8 cellular contexts compared by ENCODE assay signal in genomic region chr5:21810737-21811316, GRCh38.
DNase-seq lines count a peak whose midpoint lies in the region; ATAC-seq, FAIRE-seq and TF ChIP-seq lines count a peak whose summit lies in the region.

No MANE protein-coding gene starts in this region.

- H3K36me3 Mint-ChIP-seq in activated naive CD8-positive, alpha-beta T cell treated with anti-CD3 and anti-CD28 coated beads, Interleukin-2, amount 50 U/mL, for 24 hours (ENCODE audit: low read depth) = no peaks in the 10 kb centered on the region

- POLR2A ChIA-PET in GM10248 (lab: Yijun Ruan, JAX) (no interaction called here), GM12878 (lab: Charles Lee) (no interaction called here)

- H2AFZ ChIP-seq in MM.1S (ENCODE audit: low read length) (no peak overlapping the region), GM12878 (ENCODE audit: control insufficient read depth, low read depth, low read length) (no peak overlapping the region), neural cell (ENCODE audit: low read depth, low read length) (no peak overlapping the region)

- TF ChIP-seq POLR2A in GM12878 (IDR thresholded peaks at IDR 0.05; ENCODE audit: low read depth, low read length) = no peak

- RAD21 ChIA-PET in GM12878 (lab: Charles Lee; ENCODE audit: unreplicated experiment) = no interaction called here

- H3K4me3 ChIP-seq in MM.1S (ENCODE audit: low read length) (no peak overlapping the region), GM12878 (no peak overlapping the region), neural cell (ENCODE audit: low read length) (no peak overlapping the region)

- H3K4me1 ChIP-seq in MM.1S (ENCODE audit: low read length) (no peaks in the 10 kb centered on the region), GM12878 (ENCODE audit: control insufficient read depth, insufficient read depth, low read length) (no peaks in the 10 kb centered on the region)

- WGBS in GM12878 (ENCODE audit: insufficient coverage, insufficient replicate concordance, low lambda C conversion rate, missing lambda C conversion rate) = 0% methylated on average over 5 of the region's 5 CpGs

- intact Hi-C loops in GM12878 (cut with micrococcal nuclease; ENCODE audit: unreplicated experiment) = loop anchor here (10.0 kb wide), 2 partner anchors 56 to 414 kb away; no protein-coding TSS in a partner anchor

- CTCF ChIA-PET in GM10248 (lab: Yijun Ruan, JAX) (no interaction called here), GM12878 (lab: Yijun Ruan, JAX) (interaction anchor here (0.5 to 1.1 kb wide), 3 partner anchors 24 to 71 kb away, joined by 3 to 4 read pairs (median 4); no protein-coding TSS in a partner anchor)

- H3K36me3 ChIP-seq in MM.1S (replicated peaks; ENCODE audit: insufficient read depth, low read length) = no peaks in the 10 kb centered on the region
- H3K36me3 ChIP-seq in GM12878 (ENCODE audit: control insufficient read depth in 2 of 2, insufficient read depth in 2 of 2, low read length in 1 of 2) = no peaks in the 10 kb centered on the region
- no peaks in the 10 kb centered on the region for H3K36me3 ChIP-seq in neural cell (ENCODE audit: insufficient read depth, low read length)

- BruUV-seq in GM12878 (replicated peaks; lab: Mats Ljungman, UMichigan) = no TSS peak

- no peak overlapping the region for H3K27ac Mint-ChIP-seq in activated naive CD8-positive, alpha-beta T cell treated with anti-CD3 and anti-CD28 coated beads, Interleukin-2, amount 50 U/mL, for 24 hours

- H3K27me3 ChIP-seq in MM.1S (replicated peaks; ENCODE audit: insufficient read depth, low read length) (no peaks in the 10 kb centered on the region), GM12878 (replicated peaks in 1 of 2; ENCODE audit: control insufficient read depth in 2 of 2, insufficient read depth in 2 of 2, low read length in 1 of 2) (no peaks in the 10 kb centered on the region), neural cell (ENCODE audit: insufficient read depth, low read depth, low read length) (no peaks in the 10 kb centered on the region)

- TF ChIP-seq EP300 in GM12878 (IDR thresholded peaks at IDR 0.05; ENCODE audit: borderline replicate concordance in 1 of 2, control insufficient read depth in 1 of 2, low read depth in 2 of 2, low read length in 2 of 2) (no peak), neural cell (conservative IDR thresholded peaks at IDR 0.05; ENCODE audit: poor library complexity, severe bottlenecking) (no peak)

- no peak for DNase-seq in GM10248 (ENCODE audit: extremely low spot score)
- peak; percentile 34 for DNase-seq in MM.1S
- no peak for DNase-seq in GM12878 (ENCODE audit: low read depth, low spot score)
- no peak for DNase-seq in stimulated activated CD4-positive, alpha-beta T cell treated with anti-CD3 and anti-CD28 coated beads, Interleukin-15, amount 100 ng/mL, for 24 hours
- DNase-seq in activated naive CD8-positive, alpha-beta T cell treated with anti-CD3 and anti-CD28 coated beads, Interleukin-2, amount 50 U/mL, for 24 hours = no peak

- in situ Hi-C loops in GM12878 (cut with MboI) = no loop called here

- H3K4me2 ChIP-seq in MM.1S (ENCODE audit: low read depth, low read length) (no peak overlapping the region), GM12878 (ENCODE audit: control insufficient read depth, insufficient read depth) (no peak overlapping the region), neural cell (ENCODE audit: low read length) (no peak overlapping the region)

- H4K20me1 ChIP-seq in MM.1S (ENCODE audit: insufficient read depth, low read length) (no peaks in the 10 kb centered on the region), GM12878 (ENCODE audit: control insufficient read depth, insufficient read depth) (no peaks in the 10 kb centered on the region), neural cell (ENCODE audit: insufficient read depth) (no peaks in the 10 kb centered on the region)

- TF ChIP-seq RAD21 in GM12878 (IDR thresholded peaks at IDR 0.05; ENCODE audit: insufficient read depth, low read depth, low read length) (peak; percentile 69), neural cell (conservative IDR thresholded peaks at IDR 0.05) (peak; percentile 82)

- no peaks in the 10 kb centered on the region for H3K4me1 Mint-ChIP-seq in activated naive CD8-positive, alpha-beta T cell treated with anti-CD3 and anti-CD28 coated beads, Interleukin-2, amount 50 U/mL, for 24 hours

- H3K27ac ChIP-seq in MM.1S (ENCODE audit: low read length) (no peak overlapping the region), GM12878 (ENCODE audit: control insufficient read depth, insufficient read depth) (no peak overlapping the region), neural cell (ENCODE audit: low read length) (no peak overlapping the region)

- H3K9me2 ChIP-seq in MM.1S (replicated peaks; ENCODE audit: insufficient read depth, low read length) (no peaks in the 10 kb centered on the region), neural cell (ENCODE audit: insufficient read depth, low read length) (no peaks in the 10 kb centered on the region)

- H3K9me3 Mint-ChIP-seq in activated naive CD8-positive, alpha-beta T cell treated with anti-CD3 and anti-CD28 coated beads, Interleukin-2, amount 50 U/mL, for 24 hours = no peaks in the 10 kb centered on the region

- H3F3A ChIP-seq in MM.1S (ENCODE audit: insufficient read depth, low read length) (no peaks in the 10 kb centered on the region), neural cell (ENCODE audit: insufficient read depth, low read length, poor library complexity, severe bottlenecking) (no peaks in the 10 kb centered on the region)

- no peaks in the 10 kb centered on the region for H3K27me3 Mint-ChIP-seq in activated naive CD8-positive, alpha-beta T cell treated with anti-CD3 and anti-CD28 coated beads, Interleukin-2, amount 50 U/mL, for 24 hours

- no peak for FAIRE-seq in GM12878 (lab: Jason Lieb, UNC)

- ATAC-seq in GM12878 = no peak
- no peak for ATAC-seq in HG02763 (IDR thresholded peaks at IDR 0.05; ENCODE audit: unreplicated experiment)
- ATAC-seq in GM21786 (IDR thresholded peaks at IDR 0.05; ENCODE audit: unreplicated experiment) = no peak
- ATAC-seq in activated naive CD8-positive, alpha-beta T cell treated with anti-CD3 and anti-CD28 coated beads, Interleukin-2, amount 50 U/mL, for 24 hours = no peak

- H3K4me3 Mint-ChIP-seq in activated naive CD8-positive, alpha-beta T cell treated with anti-CD3 and anti-CD28 coated beads, Interleukin-2, amount 50 U/mL, for 24 hours = no peak overlapping the region

- TF ChIP-seq CTCF in GM10248 (IDR thresholded peaks at IDR 0.05; ENCODE audit: control extremely low read depth, extremely low read depth, low read depth, missing control alignments) (peak; percentile 45), MM.1S (IDR thresholded peaks at IDR 0.05; ENCODE audit: low read length) (peak; percentile 49), GM12878 (IDR thresholded peaks at IDR 0.05 in 2 of 3, conservative IDR thresholded peaks at IDR 0.05 in 1 of 3; ENCODE audit: control insufficient read depth in 2 of 3, extremely low read depth in 1 of 3, insufficient read depth in 1 of 3, low read depth in 3 of 3, low read length in 3 of 3) (peak; percentile 17 to 48 (median 19); a peak in 3 of 6 replicates), neural cell (IDR thresholded peaks at IDR 0.05; ENCODE audit: poor library complexity, severe bottlenecking) (peak; percentile 75)

- H3K79me2 ChIP-seq in MM.1S (ENCODE audit: low read length) = no peaks in the 10 kb centered on the region
- no peaks in the 10 kb centered on the region for H3K79me2 ChIP-seq in GM12878 (ENCODE audit: control insufficient read depth, insufficient read depth, low read length)
- H3K79me2 ChIP-seq in neural cell (replicated peaks; ENCODE audit: insufficient read depth, low read length) = no peaks in the 10 kb centered on the region

- H3K9me3 ChIP-seq in MM.1S (replicated peaks; ENCODE audit: insufficient read depth, low read length) (no peaks in the 10 kb centered on the region), GM12878 (replicated peaks; ENCODE audit: control insufficient read depth, insufficient read depth, low read length) (no peaks in the 10 kb centered on the region), neural cell (ENCODE audit: low read length) (no peaks in the 10 kb centered on the region)

- SMC1A ChIA-PET in GM12878 (lab: Charles Lee; ENCODE audit: uncharacterized antibody, unreplicated experiment) = no interaction called here

- H3K9ac ChIP-seq in MM.1S (ENCODE audit: low read length) = no peak overlapping the region
- H3K9ac ChIP-seq in GM12878 (ENCODE audit: control insufficient read depth, insufficient read depth, low read length) = no peak overlapping the region
- no peak overlapping the region for H3K9ac ChIP-seq in neural cell (ENCODE audit: low read length)

TF ChIP-seq in GM12878, 131 proteins besides CTCF, POLR2A, EP300 and RAD21 (continues in another document):
- TF ChIP-seq ZNF384 (IDR thresholded peaks at IDR 0.05; ENCODE audit: borderline replicate concordance, low read depth, low read length) (no peak), PBX3 (IDR thresholded peaks at IDR 0.05; ENCODE audit: insufficient replicate concordance, low read depth, low read length) (no peak), SMC3 (IDR thresholded peaks at IDR 0.05; ENCODE audit: borderline replicate concordance, low read length) (peak; percentile 43; the same call in 1 of the 2 replicates), SMAD1 (IDR thresholded peaks at IDR 0.05; ENCODE audit: low read depth, partially characterized antibody) (no peak)

TF ChIP-seq in neural cell, 6 proteins besides CTCF, POLR2A, EP300 and RAD21:
- no peak for TF ChIP-seq REST (IDR thresholded peaks at IDR 0.05; ENCODE audit: borderline replicate concordance)
- peak; percentile 76 for TF ChIP-seq SMC3 (conservative IDR thresholded peaks at IDR 0.05; ENCODE audit: poor library complexity)

Comparison
In these comparisons a context has a peak if more than half of its experiments do, and no peak if none do; other contexts are left out.
1. CTCF ChIP-seq: peak in every context shown above with its lines; median percentile 75 in neural cell; 49 in MM.1S; 45 in GM10248; 19 in GM12878.